ENCODE assay signal across 15 cellular contexts in genomic region chrX:86039625-86040568, GRCh38. TPM values are rescaled to one million over a fixed set of nuclear protein-coding genes. Genes with fewer than 3 reads are reported as not detected.
DNase-seq lines count a peak whose midpoint lies in the region; ATAC-seq, FAIRE-seq and TF ChIP-seq lines count a peak whose summit lies in the region.
"Had no signal": no experiment of that assay in that cellular context is flagged by ENCODE, and none has a peak within 500 bp of the region (broad histone marks: within the 10 kb centered on the region; RNA-seq: fewer than 3 reads in every experiment).

No MANE protein-coding gene starts in this region.

- no peak overlapping the region for H3K4me3 ChIP-seq in HUES48 (ENCODE audit: low read depth, low read length)
- peak overlapping the region; percentile 51 to 58 (median 52); a peak in 5 of 6 replicates for H3K4me3 ChIP-seq in HepG2 (replicated peaks in 1 of 3; ENCODE audit: insufficient read depth in 1 of 3, low read depth in 2 of 3, low read length in 3 of 3)
- peak overlapping the region in 1 of 2 donors; percentile 19 for H3K4me3 ChIP-seq in neuronal stem cell (ENCODE audit: low read length in 2 of 2)

- no peak overlapping the region for H2BK12ac ChIP-seq in neuronal stem cell (ENCODE audit: low read length)

- H3K79me2 ChIP-seq in HepG2 (ENCODE audit: insufficient read depth, low read length) = peaks cover 75% of the 10 kb centered on the region

- intact Hi-C loops in HepG2 (cut with micrococcal nuclease; ENCODE audit: unreplicated experiment) = loop anchor here (5.0 kb wide), 1 partner anchor 38 kb away; no protein-coding TSS in a partner anchor

- no peaks in the 10 kb centered on the region for H3K27me3 ChIP-seq in HUES48 (ENCODE audit: control insufficient read depth, insufficient read depth, low read length)
- H3K27me3 ChIP-seq in HepG2 (ENCODE audit: control insufficient read depth in 1 of 2, insufficient read depth in 2 of 2, low read length in 2 of 2) = no peaks in the 10 kb centered on the region
- H3K27me3 ChIP-seq in neuronal stem cell (ENCODE audit: control insufficient read depth in 3 of 3, insufficient read depth in 3 of 3, low read depth in 1 of 3, low read length in 3 of 3) = no peaks in the 10 kb centered on the region

- TF ChIP-seq CTCF in chondrocyte (IDR thresholded peaks at IDR 0.05) (no peak), HepG2 (CRISPR knock-in tag; IDR thresholded peaks at IDR 0.05) (no peak), D721Med (IDR thresholded peaks at IDR 0.05; ENCODE audit: insufficient read depth, missing control alignments) (no peak)

- H4K20me1 ChIP-seq in HepG2 (ENCODE audit: insufficient read depth, low read length) = 0 out of 2 replicates have a peak, but pooled peaks cover 4% of the 10 kb centered on the region

- no peak overlapping the region for H2AFZ ChIP-seq in HepG2 (ENCODE audit: low read length)
- peak overlapping the region; percentile 48 for H2AFZ ChIP-seq in neuronal stem cell (ENCODE audit: low read length)

- no peak overlapping the region for H2AK5ac ChIP-seq in neuronal stem cell (ENCODE audit: low read depth, low read length)

- H3K18ac ChIP-seq in neuronal stem cell (ENCODE audit: low read length) = no peak overlapping the region

- no peak overlapping the region for H4K8ac ChIP-seq in neuronal stem cell (ENCODE audit: low read depth, low read length)

- no peaks in the 10 kb centered on the region for H3K27me3 Mint-ChIP-seq in chondrocyte (ENCODE audit: low read depth)
- H3K27me3 Mint-ChIP-seq: B cell; CD4-positive, CD25-positive, alpha-beta regulatory T cell had no signal

- no peaks in the 10 kb centered on the region for H3K9me3 Mint-ChIP-seq in chondrocyte (ENCODE audit: low read depth)

- no peak overlapping the region for H3K23ac ChIP-seq in neuronal stem cell (ENCODE audit: low read depth, low read length, poor library complexity)

- no peak overlapping the region for H2BK15ac ChIP-seq in neuronal stem cell (ENCODE audit: low read length)

- H3K4me2 ChIP-seq in HepG2 (ENCODE audit: low read depth, low read length) = peak overlapping the region; percentile 74
- H3K4me2 ChIP-seq in neuronal stem cell (ENCODE audit: insufficient read depth, low read length, poor library complexity, severe bottlenecking) = peak overlapping the region; percentile 31

- no peak for TF ChIP-seq POLR2A in HepG2 (IDR thresholded peaks at IDR 0.05; ENCODE audit: insufficient read depth in 1 of 2, low read depth in 2 of 2, low read length in 2 of 2)

- no peak overlapping the region for H3K14ac ChIP-seq in neuronal stem cell (ENCODE audit: low read length)

- ATAC-seq in HepG2 (peak; percentile 97), GM21576 (IDR thresholded peaks at IDR 0.05; ENCODE audit: unreplicated experiment) (no peak)
- ATAC-seq: HCT116 had no signal

- no peaks in the 10 kb centered on the region for H3K9me3 ChIP-seq in HUES48 (ENCODE audit: control insufficient read depth, insufficient read depth, low read length)
- H3K9me3 ChIP-seq in HepG2 (ENCODE audit: low read length) = no peaks in the 10 kb centered on the region
- H3K9me3 ChIP-seq in neuronal stem cell (replicated peaks in 1 of 2; ENCODE audit: control insufficient read depth in 2 of 2, insufficient read depth in 1 of 2, low read depth in 1 of 2, low read length in 2 of 2) = no peaks in the 10 kb centered on the region

- WGBS in HepG2 (ENCODE audit: low lambda C conversion rate) = 4% methylated on average over 9 of the region's 21 CpGs
- WGBS in neuronal stem cell (ENCODE audit: extremely low coverage in 2 of 2, insufficient read length in 2 of 2, insufficient replicate concordance in 1 of 2), 2 donors = no CpG with 5 or more reads among the region's 21 CpGs

- no TSS peak for BruUV-seq in HepG2 (replicated peaks; lab: Mats Ljungman, UMichigan)

- peak overlapping the region; percentile 38 for H3K27ac Mint-ChIP-seq in chondrocyte (ENCODE audit: unreplicated experiment)
- H3K27ac Mint-ChIP-seq: B cell; CD4-positive, CD25-positive, alpha-beta regulatory T cell had no signal

- H3K36me3 ChIP-seq in HUES48 (ENCODE audit: control insufficient read depth, insufficient read depth, low read length) (peaks cover 3% of the 10 kb centered on the region), HepG2 (replicated peaks in 1 of 2; ENCODE audit: control insufficient read depth in 1 of 2, insufficient read depth in 2 of 2, low read length in 2 of 2) (no peaks in the 10 kb centered on the region), neuronal stem cell (replicated peaks in 1 of 2; ENCODE audit: control insufficient read depth in 2 of 2, insufficient read depth in 2 of 2, low read length in 2 of 2) (peaks cover 0 to 5% of the 10 kb centered on the region in 2 donors)

- H3K4ac ChIP-seq in neuronal stem cell (ENCODE audit: low read length) = no peak overlapping the region

- H3K27ac ChIP-seq in HUES48 (ENCODE audit: low read depth, low read length) (peak overlapping the region; percentile 6), HepG2 (ENCODE audit: extremely low read length, insufficient read depth, low read length) (peak overlapping the region; percentile 70), neuronal stem cell (replicated peaks; ENCODE audit: low read length) (peak overlapping the region; percentile 19)

- H3K4me3 Mint-ChIP-seq in chondrocyte (ENCODE audit: unreplicated experiment) = no peak overlapping the region
- H3K4me3 Mint-ChIP-seq: B cell had no signal

- DNase-seq in chondrocyte (ENCODE audit: low spot score) = no peak
- DNase-seq in HepG2 (ENCODE audit: low spot score) = peak; percentile 59
- peak; percentile 15 for DNase-seq in neuronal stem cell (ENCODE audit: low spot score)
- DNase-seq in NAMALWA (ENCODE audit: low spot score) = no peak
- no peak for DNase-seq in D721Med (ENCODE audit: insufficient read length, low spot score)
- DNase-seq: CD4-positive, CD25-positive, alpha-beta regulatory T cell; DMS79; KBM-7; NCI-H1436; NCI-H2029 treated with DMSO at 0.1 percent for 48 hours; NCI-H774 had no signal

- H3K36me3 Mint-ChIP-seq in chondrocyte (ENCODE audit: low read depth) = no peaks in the 10 kb centered on the region
- H3K36me3 Mint-ChIP-seq: CD4-positive, CD25-positive, alpha-beta regulatory T cell had no signal

- TF ChIP-seq RAD21 in HepG2 (CRISPR knock-in tag; IDR thresholded peaks at IDR 0.05) = no peak

- in situ Hi-C loops in HepG2 (cut with HindIII; ENCODE audit: extremely low pct_ligation_motif_present, low pct_unique_long_range_greater_than_20kb) = no loop called here

- CTCF ChIA-PET in HepG2 (lab: Yijun Ruan, JAX; ENCODE audit: low intra/inter-chr PET ratio, low total read pairs) = no interaction called here

- H3K4me1 ChIP-seq in HUES48 (ENCODE audit: control insufficient read depth, insufficient read depth, low read length) (peaks cover 5% of the 10 kb centered on the region; the same call in 1 of the 2 replicates), HepG2 (ENCODE audit: insufficient read depth, low read length) (peaks cover 26% of the 10 kb centered on the region), neuronal stem cell (ENCODE audit: control insufficient read depth in 2 of 2, insufficient read depth in 1 of 2, low read depth in 1 of 2, low read length in 2 of 2) (peaks cover 2 to 4% of the 10 kb centered on the region in 2 donors)

- H3K9ac ChIP-seq in HUES48 (ENCODE audit: low read depth, low read length) = no peak overlapping the region
- peak overlapping the region; percentile 59; the same call in 1 of the 2 replicates for H3K9ac ChIP-seq in HepG2 (ENCODE audit: insufficient read depth, low read depth, low read length)
- H3K9ac ChIP-seq in neuronal stem cell (ENCODE audit: low read depth, low read length, poor library complexity) = no peak overlapping the region

- TF ChIP-seq EP300 in HepG2 (IDR thresholded peaks at IDR 0.05; ENCODE audit: low read depth in 2 of 2, low read length in 2 of 2) = no peak
- TF ChIP-seq EP300 in HepG2 (CRISPR knock-in tag; IDR thresholded peaks at IDR 0.05; ENCODE audit: borderline replicate concordance) = no peak

- no peak overlapping the region for H4K91ac ChIP-seq in neuronal stem cell (ENCODE audit: low read depth, low read length, poor library complexity)

- no peak overlapping the region for H2BK120ac ChIP-seq in neuronal stem cell (ENCODE audit: low read depth, low read length)

- H3K4me1 Mint-ChIP-seq in chondrocyte (ENCODE audit: low read depth) = peaks cover 61% of the 10 kb centered on the region

- FAIRE-seq in HepG2 (lab: Jason Lieb, UNC) (peak; percentile 73), D721Med (lab: Jason Lieb, UNC) (no peak)

- POLR2A ChIA-PET in HepG2 (lab: Yijun Ruan, JAX) = interaction anchor here (1.5 kb wide), 1 partner anchor 38 kb away, joined by 6 read pairs; no protein-coding TSS in a partner anchor

- no peak overlapping the region for H2BK5ac ChIP-seq in neuronal stem cell (ENCODE audit: low read length)

- H3K79me1 ChIP-seq in neuronal stem cell (ENCODE audit: low read depth, low read length) = no peaks in the 10 kb centered on the region

RNA-seq across cellular contexts. Expression of gene CHM, which starts 7.5 kb away (rescaled TPM):
- total RNA-seq in chondrocyte (55.1 to 58.2 TPM (median 55.1 TPM) in 3 replicates), HepG2 (2016; rRNA removed; fragmentation: Illumina TruSeq; extraction: Trizol) (15.1 and 19.6 TPM in 2 replicates)
- 2.7 and 3.9 TPM in 2 replicates for total RNA-seq in HepG2 (2016; cell fraction: cytosol; rRNA removed; fragmentation: Illumina TruSeq; extraction: Trizol; ENCODE audit: low read depth)
- total RNA-seq in HepG2 (2016; cell fraction: insoluble cytoplasmic fraction; rRNA removed; fragmentation: Illumina TruSeq; extraction: Trizol) = 12.1 and 20.4 TPM in 2 replicates
- 5.4 and 5.5 TPM in 2 replicates for total RNA-seq in HepG2 (2016; cell fraction: membrane; rRNA removed; fragmentation: Illumina TruSeq; extraction: Trizol)
- 22.9 and 25.7 TPM in 2 replicates for total RNA-seq in HepG2 (2016; cell fraction: nucleus; rRNA removed; fragmentation: Illumina TruSeq; extraction: Trizol)
- polyA plus RNA-seq in HepG2 (2011; rRNA removed) = 11.7 and 15.5 TPM in 2 replicates
- polyA plus RNA-seq in HepG2 (2011; cell fraction: cytosol; rRNA removed) = 7.0 and 10.8 TPM in 2 replicates
- 7.2 and 7.4 TPM in 2 replicates for polyA plus RNA-seq in HepG2 (2011; cell fraction: nucleus; rRNA removed)
- 8.5 and 8.9 TPM in 2 replicates for polyA plus RNA-seq in HepG2 (2012)
- polyA plus RNA-seq in HepG2 (2016; cell fraction: cytosol; fragmentation: Illumina TruSeq; extraction: Trizol; ENCODE audit: low read depth) = 0.58 and 0.72 TPM in 2 replicates
- polyA plus RNA-seq in HepG2 (2016; cell fraction: insoluble cytoplasmic fraction; fragmentation: Illumina TruSeq; extraction: Trizol; ENCODE audit: low read depth) = 17.0 and 17.5 TPM in 2 replicates
- 2.7 TPM in 2 replicates for polyA plus RNA-seq in HepG2 (2016; cell fraction: membrane; fragmentation: Illumina TruSeq; extraction: Trizol; ENCODE audit: low read depth)
- 12.3 and 14.2 TPM in 2 replicates for polyA plus RNA-seq in HepG2 (2016; cell fraction: nucleus; fragmentation: Illumina TruSeq; extraction: Trizol; ENCODE audit: insufficient read depth, low read depth)
- 7.9 and 15.6 TPM in 2 replicates for polyA minus RNA-seq in HepG2 (2011; rRNA and poly(A)+ RNA removed; ENCODE audit: low replicate concordance)
- polyA minus RNA-seq in HepG2 (2011; cell fraction: cytosol; rRNA and poly(A)+ RNA removed) = 8.3 and 9.7 TPM in 2 replicates
- 57.7 and 68.6 TPM in 2 replicates for polyA minus RNA-seq in HepG2 (2011; cell fraction: nucleus; rRNA and poly(A)+ RNA removed)
- 8.5 TPM for polyA plus RNA-seq in neuronal stem cell (2013, experiment 1 of 2)
- polyA plus RNA-seq in neuronal stem cell (2013, experiment 2 of 2) = 9.2 TPM

Comparison
In these comparisons a context has a peak if more than half of its experiments do, and no peak if none do; other contexts are left out.
1. H3K27ac ChIP-seq: peak in every context shown above with its lines; median percentile 70 in HepG2; 19 in neuronal stem cell; 6 in HUES48.
2. DNase-seq: peak in HepG2 (single experiment) and neuronal stem cell (single experiment); none in chondrocyte (single experiment), NAMALWA (single experiment) and D721Med (single experiment).